23 cellular contexts compared by ENCODE assay signal in the genomic region with DNA sequence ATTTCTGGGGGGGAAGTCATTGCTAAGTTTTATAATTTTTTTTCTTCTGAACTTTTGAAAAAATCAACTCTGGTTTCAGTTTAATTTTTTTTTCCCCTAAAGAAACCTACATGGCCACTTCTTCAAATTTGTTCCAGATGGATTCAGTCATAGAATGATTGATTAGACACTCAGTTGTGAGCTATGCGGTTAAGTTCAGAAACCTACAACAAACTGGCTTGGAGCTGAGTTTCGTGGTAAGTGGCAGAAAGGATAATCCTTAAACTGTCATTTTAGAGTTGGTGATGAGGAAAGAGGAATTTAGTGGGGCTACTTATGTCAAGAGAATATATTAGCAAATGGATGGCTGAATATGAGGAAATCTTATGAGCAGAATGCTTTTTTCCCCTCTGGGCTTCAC. TPM values are rescaled to one million over a fixed set of nuclear protein-coding genes. Genes with fewer than 3 reads are reported as not detected.
DNase-seq lines count a peak whose midpoint lies in the region; ATAC-seq and TF ChIP-seq lines count a peak whose summit lies in the region.
"Had no signal": no experiment of that assay in that cellular context is flagged by ENCODE, and none has a peak within 500 bp of the region (broad histone marks: within the 10 kb centered on the region; RNA-seq: fewer than 3 reads in every experiment).

No MANE protein-coding gene starts in this region.

- H3K4me2 ChIP-seq in fibroblast of lung (ENCODE audit: extremely low read depth, insufficient read depth, low read length) = peak overlapping the region; percentile 33

- intact Hi-C loops in left ventricle myocardium superior (cut with micrococcal nuclease) = no loop called here

- H3K4me1 ChIP-seq in fibroblast of lung (ENCODE audit: control insufficient read depth, extremely low read depth, insufficient read depth, low read length) (peaks cover 9% of the 10 kb centered on the region), thoracic aorta (ENCODE audit: control insufficient read depth in 1 of 2, low read depth in 2 of 2) (peaks cover 24 to 53% of the 10 kb centered on the region in 2 donors)

- H3K4me3 ChIP-seq in fibroblast of lung (replicated peaks in 1 of 4; ENCODE audit: control extremely low read depth in 1 of 4, insufficient read depth in 1 of 4, low read depth in 3 of 4, low read length in 4 of 4) = no peak overlapping the region
- no peak overlapping the region for H3K4me3 ChIP-seq in thoracic aorta
- H3K4me3 ChIP-seq: dorsolateral prefrontal cortex, heart right ventricle had no signal

- no peak overlapping the region for H3K9ac ChIP-seq in fibroblast of lung (ENCODE audit: insufficient read depth, low read length)

- H3K27me3 ChIP-seq in fibroblast of lung (ENCODE audit: control insufficient read depth, insufficient read depth, low read length) (no peaks in the 10 kb centered on the region), thoracic aorta (replicated peaks; ENCODE audit: insufficient read depth) (no peaks in the 10 kb centered on the region)
- H3K27me3 ChIP-seq: dorsolateral prefrontal cortex, heart right ventricle had no signal

- H3K9me3 ChIP-seq in fibroblast of lung (ENCODE audit: control insufficient read depth, insufficient read depth, low read depth, low read length) (no peaks in the 10 kb centered on the region), thoracic aorta (no peaks in the 10 kb centered on the region)

- H3K27ac ChIP-seq in fibroblast of lung (ENCODE audit: insufficient read depth, low read length) (no peak overlapping the region), thoracic aorta (peak overlapping the region; percentile 31 to 44)
- H3K27ac ChIP-seq: dorsolateral prefrontal cortex, heart right ventricle had no signal

- no peaks in the 10 kb centered on the region for H3K79me2 ChIP-seq in fibroblast of lung (ENCODE audit: control insufficient read depth, insufficient read depth, low read length)

- DNase-seq in GM03348 (ENCODE audit: low spot score) = peak; percentile 58
- DNase-seq in RPMI7951 (ENCODE audit: low read depth) = peak; percentile 73
- peak; percentile 86 to 94 for DNase-seq in fibroblast of lung (ENCODE audit: low read depth in 2 of 2)
- DNase-seq in thoracic aorta (ENCODE audit: low spot score) = no peak
- DNase-seq in NCI-H128 (lab: John Stamatoyannopoulos, UW; ENCODE audit: unreplicated experiment) = no peak
- no peak for DNase-seq in left ventricle myocardium superior
- DNase-seq: activated CD4-positive, alpha-beta T cell treated with anti-CD3 and anti-CD28 coated beads, Interleukin-2, amount 10 ng/mL, durations not matched to agents 24 days and 14 days; activated naive CD4-positive, alpha-beta T cell treated with anti-CD3 and anti-CD28 coated beads, Interleukin-2, amount 50 U/mL, for 16 hours; amygdala; CD8-positive, alpha-beta memory T cell; central memory CD4-positive, alpha-beta T cell; DMS53; dorsolateral prefrontal cortex; GDM1; heart right ventricle; left cardiac atrium; naive thymus-derived CD8-positive, alpha-beta T cell; NCI-H187; NCI-H526; RPMI8226; T-helper 2 cell had no signal

- H3K36me3 ChIP-seq in fibroblast of lung (ENCODE audit: control insufficient read depth, insufficient read depth, low read length) = no peaks in the 10 kb centered on the region
- peaks cover 3% of the 10 kb centered on the region for H3K36me3 ChIP-seq in thoracic aorta
- H3K36me3 ChIP-seq: heart right ventricle had no signal

- H4K20me1 ChIP-seq in fibroblast of lung (ENCODE audit: control insufficient read depth, extremely low read depth, insufficient read depth, low read length) = no peaks in the 10 kb centered on the region

- TF ChIP-seq CTCF in fibroblast of lung (conservative IDR thresholded peaks at IDR 0.05 in 1 of 2, IDR thresholded peaks at IDR 0.05 in 1 of 2; ENCODE audit: low read depth in 1 of 2, low read length in 2 of 2) = no peak
- TF ChIP-seq CTCF in thoracic aorta (IDR thresholded peaks at IDR 0.05) = no peak

- H2AFZ ChIP-seq in fibroblast of lung (ENCODE audit: low read length) = no peak overlapping the region

- ATAC-seq in thoracic aorta (ENCODE audit: insufficient number of reproducible peaks, low FRiP score, low read depth) (no peak), left ventricle myocardium superior (no peak), GM21515 (IDR thresholded peaks at IDR 0.05; ENCODE audit: unreplicated experiment) (no peak)
- ATAC-seq: heart right ventricle; left cardiac atrium; naive thymus-derived CD8-positive, alpha-beta T cell had no signal

RNA-seq across cellular contexts. Expression of a gene that starts 23.7 kb away (rescaled TPM):
- total RNA-seq in RPMI7951 (2014; rRNA removed; shearing (Covaris generic)) = 3.7 and 5.7 TPM in 2 replicates
- total RNA-seq in fibroblast of lung (467 and 615 TPM in 2 replicates), thoracic aorta (1,000 to 10,000 TPM; 1,782 to 2,754 TPM), left ventricle myocardium superior (50.7 TPM)
- 406 and 724 TPM in 2 replicates for polyA plus RNA-seq in fibroblast of lung
- 212 and 335 TPM in 2 replicates for polyA plus RNA-seq in fibroblast of lung (2012)
- 206 and 268 TPM in 2 replicates for polyA minus RNA-seq in fibroblast of lung (ENCODE audit: low replicate concordance)
- total RNA-seq: activated CD4-positive, alpha-beta T cell treated with anti-CD3 and anti-CD28 coated beads, Interleukin-2, amount 10 ng/mL, durations not matched to agents 24 days and 14 days; activated T-helper 1 cell treated with anti-CD3 and anti-CD28 coated beads, Interleukin-12 subunit alpha, Interleukin-12 subunit beta, Interleukin-2, Interleukin-4 antibody, amounts not matched to agents 30 ng/mL and 10 ng/mL and 1 ng/mL, durations not matched to agents 14 hours and 24 hours and 36 hours; CD8-positive, alpha-beta memory T cell; naive thymus-derived CD8-positive, alpha-beta T cell had no signal
- polyA plus RNA-seq: CD8-positive, alpha-beta memory T cell; naive thymus-derived CD8-positive, alpha-beta T cell had no signal

Comparison
In these comparisons a context has a peak if more than half of its experiments do, and no peak if none do; other contexts are left out.
1. DNase-seq: peak in GM03348 (single experiment), RPMI7951 (single experiment) and fibroblast of lung (2 of 2); none in thoracic aorta (single experiment), NCI-H128 (single experiment) and left ventricle myocardium superior (single experiment).